In the genomic region with DNA sequence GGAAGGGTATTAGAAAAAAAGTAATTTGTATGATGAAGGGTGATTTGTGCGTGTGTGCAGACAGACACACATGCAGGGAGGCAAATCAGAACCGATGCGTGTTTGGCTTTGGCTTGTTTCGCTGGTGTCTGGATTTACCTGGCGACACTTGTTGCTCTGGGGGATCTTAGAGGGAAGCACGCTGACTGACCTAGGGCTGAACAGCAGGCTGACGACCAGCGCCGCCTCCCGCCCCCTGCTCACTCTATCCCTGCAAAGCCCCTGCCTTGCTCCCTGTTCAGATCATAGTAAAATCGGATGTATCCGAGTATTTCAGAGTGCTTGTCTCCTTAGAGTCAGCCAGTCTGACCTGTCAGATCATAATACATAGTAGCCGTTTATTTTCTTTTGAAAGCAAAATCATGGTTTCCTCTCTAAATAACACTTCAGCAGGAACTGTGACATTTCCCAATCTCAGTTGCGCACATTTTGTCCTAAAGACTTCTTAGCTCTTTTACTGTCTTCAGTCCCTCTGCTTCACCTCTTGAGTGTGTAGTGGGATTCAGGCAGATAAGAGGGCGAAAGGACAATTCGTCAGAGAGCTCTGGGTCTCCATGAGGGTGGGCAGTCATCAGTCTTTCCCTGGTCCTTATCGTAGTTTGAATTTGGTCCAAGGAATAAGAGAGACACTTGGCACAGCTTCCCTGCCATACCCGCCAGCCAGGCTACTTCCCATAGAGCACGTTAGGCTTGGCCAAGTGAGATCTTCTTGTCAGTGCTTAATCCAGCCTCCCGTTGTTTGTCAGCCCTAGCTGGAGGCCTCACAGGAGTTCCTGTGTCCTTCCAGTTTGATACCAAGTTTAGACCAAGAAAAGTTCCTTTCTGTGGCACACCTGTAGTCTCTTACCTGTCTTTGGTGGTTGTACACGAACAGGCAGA, we compare ENCODE assay signal across 18 cellular contexts.
DNase-seq lines count a peak whose midpoint lies in the region; ATAC-seq and TF ChIP-seq lines count a peak whose summit lies in the region.
"Had no signal": no experiment of that assay in that cellular context is flagged by ENCODE, and none has a peak within 500 bp of the region (broad histone marks: within the 10 kb centered on the region; RNA-seq: fewer than 3 reads in every experiment).

No MANE protein-coding gene starts in this region.

- TF ChIP-seq CTCF in tibial artery (IDR thresholded peaks at IDR 0.05), result no peak
- TF ChIP-seq CTCF in GM13977 (IDR thresholded peaks at IDR 0.05; ENCODE audit: extremely low read depth, insufficient read depth, missing control alignments), result no peak

- H3K36me3 ChIP-seq in tibial artery, result peaks cover 33 to 73% (median 55%) of the 10 kb centered on the region in 3 donors

- H3K4me1 ChIP-seq in tibial artery, result peaks cover 0 to 63% (median 36%) of the 10 kb centered on the region in 4 donors

- POLR2A ChIA-PET in activated CD4-positive, alpha-beta T cell treated with anti-CD3 and anti-CD28 coated beads, Interleukin-2, amount 10 ng/mL, durations not matched to agents 7 days and 5 days (lab: Charles Lee), result no interaction called here

- no peaks in the 10 kb centered on the region for H3K9me3 ChIP-seq in tibial artery
- H3K9me3 ChIP-seq: BLaER1 had no signal

- peak overlapping the region; percentile 29 for H3K27ac Mint-ChIP-seq in activated CD4-positive, alpha-beta T cell treated with anti-CD3 and anti-CD28 coated beads, Interleukin-2, amount 10 ng/mL, durations not matched to agents 7 days and 5 days
- H3K27ac Mint-ChIP-seq: CD8-positive, alpha-beta memory T cell had no signal

- peaks cover 10% of the 10 kb centered on the region for H3K4me1 Mint-ChIP-seq in activated CD4-positive, alpha-beta T cell treated with anti-CD3 and anti-CD28 coated beads, Interleukin-2, amount 10 ng/mL, durations not matched to agents 7 days and 5 days
- H3K4me1 Mint-ChIP-seq: CD8-positive, alpha-beta memory T cell had no signal

- DNase-seq in activated CD4-positive, alpha-beta T cell treated with anti-CD3 and anti-CD28 coated beads, Interleukin-2, amount 10 ng/mL, durations not matched to agents 7 days and 5 days, result no peak
- no peak for DNase-seq in activated CD4-positive, alpha-beta T cell treated with anti-CD3 and anti-CD28 coated beads, Interleukin-2, amount 50 U/mL, for 1 hour
- DNase-seq in cerebellum (ENCODE audit: low spot score), result peak; percentile 10
- DNase-seq in left ventricle myocardium superior, result peak; percentile 45
- DNase-seq in tibial artery, result peak in 1 of 2 donors; percentile 42
- no peak for DNase-seq in NK-92 (lab: John Stamatoyannopoulos, UW; ENCODE audit: unreplicated experiment)
- no peak for DNase-seq in GM13977 (ENCODE audit: low spot score)
- no peak for DNase-seq in COLO668 (lab: John Stamatoyannopoulos, UW; ENCODE audit: unreplicated experiment)
- DNase-seq: 8988T; CD8-positive, alpha-beta memory T cell; DMS 273 treated with DMSO at 0.1 percent for 48 hours; Karpas-422; NCI-H1417 treated with DMSO at 0.1 percent for 48 hours; NCI-H2029 treated with DMSO at 0.1 percent for 48 hours; NCI-H524; NK-92 treated with Interleukin-12 subunit alpha and Interleukin-12 subunit beta, amount 100 ng/mL, for 24 hours; PC-3 had no signal

- no peaks in the 10 kb centered on the region for H3K27me3 Mint-ChIP-seq in activated CD4-positive, alpha-beta T cell treated with anti-CD3 and anti-CD28 coated beads, Interleukin-2, amount 10 ng/mL, durations not matched to agents 7 days and 5 days

- H3K4me3 Mint-ChIP-seq in activated CD4-positive, alpha-beta T cell treated with anti-CD3 and anti-CD28 coated beads, Interleukin-2, amount 10 ng/mL, durations not matched to agents 7 days and 5 days, result no peak overlapping the region
- H3K4me3 Mint-ChIP-seq: CD8-positive, alpha-beta memory T cell had no signal

- peak; percentile 83 for ATAC-seq in left ventricle myocardium superior
- ATAC-seq: PC-3 had no signal

- H3K27ac ChIP-seq in tibial artery, result peak overlapping the region; percentile 21 to 43
- H3K27ac ChIP-seq: BLaER1 had no signal

- in situ Hi-C loops in GM13977 (cut with MboI; ENCODE audit: low pct_unique_long_range_greater_than_20kb, low sequenced_read_pairs, unreplicated experiment), result no loop called here

- no peak overlapping the region for H3K4me3 ChIP-seq in tibial artery
- H3K4me3 ChIP-seq: BLaER1 had no signal

- H3K27me3 ChIP-seq in tibial artery, result no peaks in the 10 kb centered on the region
- H3K27me3 ChIP-seq: BLaER1 had no signal

- H3K9me3 Mint-ChIP-seq in activated CD4-positive, alpha-beta T cell treated with anti-CD3 and anti-CD28 coated beads, Interleukin-2, amount 10 ng/mL, durations not matched to agents 7 days and 5 days, result no peaks in the 10 kb centered on the region

- peaks cover 21% of the 10 kb centered on the region for H3K36me3 Mint-ChIP-seq in activated CD4-positive, alpha-beta T cell treated with anti-CD3 and anti-CD28 coated beads, Interleukin-2, amount 10 ng/mL, durations not matched to agents 7 days and 5 days (ENCODE audit: low read depth)

- intact Hi-C loops in left ventricle myocardium superior (cut with micrococcal nuclease), result no loop called here
- intact Hi-C loops in tibial artery (cut with DNase I; ENCODE audit: low total_unique reads), result no loop called here

- CTCF ChIA-PET in activated CD4-positive, alpha-beta T cell treated with anti-CD3 and anti-CD28 coated beads, Interleukin-2, amount 10 ng/mL, durations not matched to agents 7 days and 5 days (lab: Charles Lee), result interaction anchor here (1.0 kb wide), 1 partner anchor 15 kb away, joined by 3 read pairs; no protein-coding TSS in a partner anchor

Comparison
In these comparisons a context has a peak if more than half of its experiments do, and no peak if none do; other contexts are left out.
1. DNase-seq: peak in cerebellum (single experiment) and left ventricle myocardium superior (single experiment); none in activated CD4-positive, alpha-beta T cell treated with anti-CD3 and anti-CD28 coated beads, Interleukin-2, amount 10 ng/mL, durations not matched to agents 7 days and 5 days (single experiment), activated CD4-positive, alpha-beta T cell treated with anti-CD3 and anti-CD28 coated beads, Interleukin-2, amount 50 U/mL, for 1 hour (single experiment), NK-92 (single experiment), GM13977 (single experiment) and COLO668 (single experiment).